In genomic region chr18:58243401-58243800, GRCh38 we compare ENCODE assay signal across 23 cellular contexts.
"Had no signal": no experiment of that assay in that cellular context is flagged by ENCODE, and none has a peak within 500 bp of the region (broad histone marks: within the 10 kb centered on the region; RNA-seq: fewer than 3 reads in every experiment).

No MANE protein-coding gene starts in this region.

- H3K27ac ChIP-seq: epithelial cell of prostate, foreskin keratinocyte, gastroesophageal sphincter, heart left ventricle, neutrophil, parathyroid adenoma, right atrium auricular region, thyroid gland had no signal

- H3K9ac ChIP-seq: parathyroid adenoma had no signal

- DNase-seq: cerebellar nuclear complex; cortex of kidney; effector CD4-positive, alpha-beta T cell; foreskin keratinocyte; heart left ventricle; hippocampal formation; kidney glomerular epithelial cell; left ventricle myocardium superior; naive B cell; stimulated activated CD4-positive, alpha-beta T cell treated with anti-CD3 and anti-CD28 coated beads, Interleukin-12 subunit alpha, Interleukin-12 subunit beta, amount 100 ng/mL, for 4 hours; stimulated activated CD4-positive, alpha-beta T cell treated with anti-CD3 and anti-CD28 coated beads, Interleukin-1b, Interleukin-23, amount 100 ng/mL, for 48 hours; stimulated activated CD4-positive, alpha-beta T cell treated with anti-CD3 and anti-CD28 coated beads, Interleukin-4, amount 100 ng/mL, for 1 hour; stimulated activated CD8-positive, alpha-beta memory T cell treated with anti-CD3 and anti-CD28 coated beads, Interleukin-4, amount 100 ng/mL, for 48 hours; stimulated activated naive CD4-positive, alpha-beta T cell; stimulated activated naive CD8-positive, alpha-beta T cell treated with anti-CD3 and anti-CD28 coated beads, Interleukin-15, amount 100 ng/mL, for 72 hours; thyroid gland had no signal

- H3K27me3 ChIP-seq: foreskin keratinocyte, gastroesophageal sphincter, heart left ventricle, right atrium auricular region, thyroid gland had no signal

- H3K4me3 ChIP-seq: gastroesophageal sphincter, heart left ventricle, lung, right atrium auricular region, smooth muscle cell, thyroid gland had no signal

- H3K9me3 ChIP-seq: gastroesophageal sphincter, heart left ventricle, neutrophil, right atrium auricular region, thyroid gland had no signal

- H3K36me3 ChIP-seq: gastroesophageal sphincter, heart left ventricle, neutrophil, right atrium auricular region, thyroid gland had no signal
